In the genomic region with DNA sequence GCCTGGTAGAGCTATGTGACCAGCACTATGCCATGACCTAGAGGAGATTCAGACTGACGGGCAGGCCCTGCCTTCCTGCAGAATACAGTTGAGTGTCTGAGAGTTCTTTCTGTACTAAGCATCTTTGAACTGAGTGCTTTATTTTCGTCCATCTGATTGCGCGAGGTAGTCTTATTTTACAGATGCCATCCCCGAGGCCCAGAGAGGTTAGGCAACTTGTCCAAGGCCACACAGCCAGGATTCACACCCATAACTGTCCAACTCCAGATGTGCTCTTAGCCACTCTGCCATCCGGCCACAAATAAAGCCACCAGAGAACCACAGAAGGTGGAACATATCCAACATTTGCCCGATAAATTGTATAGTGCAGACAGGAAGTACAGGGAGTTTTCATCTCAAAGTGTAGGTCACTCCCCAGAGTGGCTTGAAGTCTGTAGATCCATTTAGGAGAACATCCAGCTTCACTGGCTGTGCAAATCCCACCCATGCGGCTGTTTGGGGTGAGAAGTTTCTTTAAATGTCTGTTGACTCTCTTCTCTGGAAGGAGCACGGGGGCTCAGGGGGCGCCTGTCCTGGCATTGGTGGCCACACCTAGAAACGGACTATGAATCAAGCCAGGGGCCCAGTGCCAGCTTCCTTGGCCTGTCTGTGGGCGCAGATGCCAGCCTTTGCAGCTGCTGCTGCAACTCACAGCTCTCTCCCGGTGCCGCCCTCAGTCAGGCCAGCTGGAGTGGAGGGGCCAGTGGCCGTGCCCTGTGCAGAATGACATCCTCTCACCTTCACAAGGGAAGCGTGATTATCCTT, we compare ENCODE assay signal across 9 cellular contexts. TPM values are rescaled to one million over a fixed set of nuclear protein-coding genes. Genes with fewer than 3 reads are reported as not detected.
DNase-seq lines count a peak whose midpoint lies in the region; ATAC-seq and TF ChIP-seq lines count a peak whose summit lies in the region.
"Had no signal": no experiment of that assay in that cellular context is flagged by ENCODE, and none has a peak within 500 bp of the region (broad histone marks: within the 10 kb centered on the region; RNA-seq: fewer than 3 reads in every experiment).

No MANE protein-coding gene starts in this region.

- TF ChIP-seq POLR2A in adrenal gland (IDR thresholded peaks at IDR 0.05) (no peak), gastrocnemius medialis (IDR thresholded peaks at IDR 0.05) (no peak)

- H3K4me1 ChIP-seq in adrenal gland (replicated peaks in 1 of 2), result peaks cover 56 to 94% of the 10 kb centered on the region in 2 donors
- H3K4me1 ChIP-seq in gastrocnemius medialis, result peaks cover 96 to 100% of the 10 kb centered on the region in 2 donors

- H3K4me3 ChIP-seq in adrenal gland (no peak overlapping the region), gastrocnemius medialis (peak overlapping the region in 1 of 4 donors; percentile 14)

- ATAC-seq in gastrocnemius medialis, result peak; percentile 75 to 78
- no peak for ATAC-seq in HG02840 (IDR thresholded peaks at IDR 0.05; ENCODE audit: low FRiP score, unreplicated experiment)
- no peak for ATAC-seq in GM21786 (IDR thresholded peaks at IDR 0.05; ENCODE audit: unreplicated experiment)
- ATAC-seq in HG02678 (IDR thresholded peaks at IDR 0.05; ENCODE audit: unreplicated experiment), result no peak

- H3K9me3 ChIP-seq in adrenal gland (replicated peaks in 1 of 3) (no peaks in the 10 kb centered on the region), gastrocnemius medialis (no peaks in the 10 kb centered on the region)

- H3K27me3 ChIP-seq in adrenal gland, result no peaks in the 10 kb centered on the region
- H3K27me3 ChIP-seq in gastrocnemius medialis, result no peaks in the 10 kb centered on the region

- in situ Hi-C loops in gastrocnemius medialis (cut with MboI; ENCODE audit: low sequenced_read_pairs in 4 of 4), result no loop called here

- no peak for TF ChIP-seq CTCF in adrenal gland (IDR thresholded peaks at IDR 0.05)
- no peak for TF ChIP-seq CTCF in gastrocnemius medialis (IDR thresholded peaks at IDR 0.05 in 4 of 5, conservative IDR thresholded peaks at IDR 0.05 in 1 of 5)

- WGBS in adrenal gland, 4 donors, result 36 to 41% (median 39%) methylated on average over 15 to 16 of the region's 16 CpGs

- intact Hi-C loops in adrenal gland (cut with DNase I), result no loop called here
- intact Hi-C loops in gastrocnemius medialis (cut with DNase I; ENCODE audit: low total_unique reads), result loop anchor here (1.0 to 2.0 kb wide), 3 partner anchors 11 to 56 kb away; a partner anchor contains a TSS

- H3K27ac ChIP-seq in adrenal gland, result peak overlapping the region; percentile 58 to 92 (median 89)
- peak overlapping the region; percentile 91 to 97 (median 92) for H3K27ac ChIP-seq in gastrocnemius medialis

- H3K36me3 ChIP-seq in adrenal gland (replicated peaks in 1 of 2), result no peaks in the 10 kb centered on the region
- no peaks in the 10 kb centered on the region for H3K36me3 ChIP-seq in gastrocnemius medialis

- peak; percentile 23 for DNase-seq in ELR (ENCODE audit: low read depth)
- peak; percentile 68 to 90 (median 83) for DNase-seq in adrenal gland
- DNase-seq in hypothalamus (lab: John Stamatoyannopoulos, UW), result peak in 43 of 51 donors; percentile 50 to 91 (median 78)
- peak; percentile 90 to 96 for DNase-seq in gastrocnemius medialis
- no peak for DNase-seq in NCI-H187 treated with DMSO at 0.1 percent for 48 hours (lab: John Stamatoyannopoulos, UW)
- DNase-seq: NCI-H2171 had no signal

RNA-seq across cellular contexts. Expression of a gene that starts 11.1 kb away (rescaled TPM):
- total RNA-seq in adrenal gland (10 to 100 TPM; 32.2 to 49.7 (median 35.9) TPM), gastrocnemius medialis (10 to 100 TPM; 11.5 to 31.6 (median 16.3) TPM)
- 10 to 100 TPM in 1 of 3 donors, 1 to 10 TPM in 2; 3.9 to 30.2 (median 5.4) TPM for polyA plus RNA-seq in adrenal gland

Comparison
In these comparisons a context has a peak if more than half of its experiments do, and no peak if none do; other contexts are left out.
1. ATAC-seq: peak in gastrocnemius medialis (2 of 2); none in HG02840 (single experiment), GM21786 (single experiment) and HG02678 (single experiment).